ENCODE assay signal across 1 cellular context in the genomic region with DNA sequence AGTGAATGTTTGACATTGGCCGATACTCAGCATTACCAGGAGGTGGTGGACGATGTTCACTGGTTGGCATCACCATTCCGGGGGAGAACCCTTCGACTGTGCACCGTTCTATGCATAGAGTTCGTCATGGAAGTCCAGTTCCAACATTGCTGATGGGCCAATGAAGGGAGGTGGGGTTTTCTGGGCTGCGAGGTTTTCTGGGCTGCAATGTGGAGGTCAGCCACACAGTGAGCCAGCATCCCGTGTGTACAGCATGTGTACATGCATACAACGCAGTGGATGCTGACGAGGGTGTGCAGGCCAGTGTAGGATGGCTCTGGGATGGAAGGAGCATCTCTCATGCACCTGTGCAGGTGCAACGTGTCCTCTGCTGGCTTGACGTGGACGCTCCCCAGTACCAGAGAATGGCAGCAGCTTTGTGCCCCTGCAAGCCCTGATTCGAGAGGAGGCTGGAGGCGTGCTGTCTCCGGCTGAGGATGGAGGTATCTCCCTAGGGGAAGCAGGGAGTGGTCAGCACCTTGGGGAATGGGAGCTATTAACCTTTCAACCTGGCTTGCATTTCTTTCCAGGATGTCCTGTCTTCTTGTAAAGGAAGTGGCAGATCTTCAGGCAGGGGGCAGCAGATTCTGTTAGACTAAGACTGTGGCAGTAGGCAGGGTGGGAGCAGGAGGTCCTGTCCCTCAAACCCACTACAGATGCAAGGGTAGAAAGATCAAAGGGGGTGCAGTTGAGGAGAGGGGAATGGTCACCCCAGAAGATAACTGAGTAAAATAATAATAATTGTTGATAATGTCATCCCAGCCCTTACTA.
TF ChIP-seq lines count a peak whose summit lies in the region.

No MANE protein-coding gene starts in this region.

TF ChIP-seq in K562, 482 proteins besides CTCF, POLR2A, EP300 and RAD21 (continued from another document):
- TF ChIP-seq, protein P1, sequence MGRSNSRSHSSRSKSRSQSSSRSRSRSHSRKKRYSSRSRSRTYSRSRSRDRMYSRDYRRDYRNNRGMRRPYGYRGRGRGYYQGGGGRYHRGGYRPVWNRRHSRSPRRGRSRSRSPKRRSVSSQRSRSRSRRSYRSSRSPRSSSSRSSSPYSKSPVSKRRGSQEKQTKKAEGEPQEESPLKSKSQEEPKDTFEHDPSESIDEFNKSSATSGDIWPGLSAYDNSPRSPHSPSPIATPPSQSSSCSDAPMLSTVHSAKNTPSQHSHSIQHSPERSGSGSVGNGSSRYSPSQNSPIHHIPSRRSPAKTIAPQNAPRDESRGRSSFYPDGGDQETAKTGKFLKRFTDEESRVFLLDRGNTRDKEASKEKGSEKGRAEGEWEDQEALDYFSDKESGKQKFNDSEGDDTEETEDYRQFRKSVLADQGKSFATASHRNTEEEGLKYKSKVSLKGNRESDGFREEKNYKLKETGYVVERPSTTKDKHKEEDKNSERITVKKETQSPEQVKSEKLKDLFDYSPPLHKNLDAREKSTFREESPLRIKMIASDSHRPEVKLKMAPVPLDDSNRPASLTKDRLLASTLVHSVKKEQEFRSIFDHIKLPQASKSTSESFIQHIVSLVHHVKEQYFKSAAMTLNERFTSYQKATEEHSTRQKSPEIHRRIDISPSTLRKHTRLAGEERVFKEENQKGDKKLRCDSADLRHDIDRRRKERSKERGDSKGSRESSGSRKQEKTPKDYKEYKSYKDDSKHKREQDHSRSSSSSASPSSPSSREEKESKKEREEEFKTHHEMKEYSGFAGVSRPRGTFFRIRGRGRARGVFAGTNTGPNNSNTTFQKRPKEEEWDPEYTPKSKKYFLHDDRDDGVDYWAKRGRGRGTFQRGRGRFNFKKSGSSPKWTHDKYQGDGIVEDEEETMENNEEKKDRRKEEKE (IDR thresholded peaks at IDR 0.05; ENCODE audit: borderline replicate concordance in 1 of 2, control insufficient read depth in 1 of 2, low read depth in 2 of 2, low read length in 1 of 2), result no peak
- TF ChIP-seq L3MBTL2 (IDR thresholded peaks at IDR 0.05), result no peak
- TF ChIP-seq, protein P2, sequence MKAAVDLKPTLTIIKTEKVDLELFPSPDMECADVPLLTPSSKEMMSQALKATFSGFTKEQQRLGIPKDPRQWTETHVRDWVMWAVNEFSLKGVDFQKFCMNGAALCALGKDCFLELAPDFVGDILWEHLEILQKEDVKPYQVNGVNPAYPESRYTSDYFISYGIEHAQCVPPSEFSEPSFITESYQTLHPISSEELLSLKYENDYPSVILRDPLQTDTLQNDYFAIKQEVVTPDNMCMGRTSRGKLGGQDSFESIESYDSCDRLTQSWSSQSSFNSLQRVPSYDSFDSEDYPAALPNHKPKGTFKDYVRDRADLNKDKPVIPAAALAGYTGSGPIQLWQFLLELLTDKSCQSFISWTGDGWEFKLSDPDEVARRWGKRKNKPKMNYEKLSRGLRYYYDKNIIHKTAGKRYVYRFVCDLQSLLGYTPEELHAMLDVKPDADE (conservative IDR thresholded peaks at IDR 0.05; ENCODE audit: control insufficient read depth, low read depth, low read length), result no peak
- TF ChIP-seq MIER1 (IDR thresholded peaks at IDR 0.05; ENCODE audit: low read depth), result no peak
- TF ChIP-seq ZNF224 (CRISPR knock-in tag; IDR thresholded peaks at IDR 0.05), result no peak
- TF ChIP-seq, protein P3, sequence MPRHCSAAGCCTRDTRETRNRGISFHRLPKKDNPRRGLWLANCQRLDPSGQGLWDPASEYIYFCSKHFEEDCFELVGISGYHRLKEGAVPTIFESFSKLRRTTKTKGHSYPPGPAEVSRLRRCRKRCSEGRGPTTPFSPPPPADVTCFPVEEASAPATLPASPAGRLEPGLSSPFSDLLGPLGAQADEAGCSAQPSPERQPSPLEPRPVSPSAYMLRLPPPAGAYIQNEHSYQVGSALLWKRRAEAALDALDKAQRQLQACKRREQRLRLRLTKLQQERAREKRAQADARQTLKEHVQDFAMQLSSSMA (CRISPR knock-in tag; IDR thresholded peaks at IDR 0.05), result no peak
- TF ChIP-seq, protein P4, sequence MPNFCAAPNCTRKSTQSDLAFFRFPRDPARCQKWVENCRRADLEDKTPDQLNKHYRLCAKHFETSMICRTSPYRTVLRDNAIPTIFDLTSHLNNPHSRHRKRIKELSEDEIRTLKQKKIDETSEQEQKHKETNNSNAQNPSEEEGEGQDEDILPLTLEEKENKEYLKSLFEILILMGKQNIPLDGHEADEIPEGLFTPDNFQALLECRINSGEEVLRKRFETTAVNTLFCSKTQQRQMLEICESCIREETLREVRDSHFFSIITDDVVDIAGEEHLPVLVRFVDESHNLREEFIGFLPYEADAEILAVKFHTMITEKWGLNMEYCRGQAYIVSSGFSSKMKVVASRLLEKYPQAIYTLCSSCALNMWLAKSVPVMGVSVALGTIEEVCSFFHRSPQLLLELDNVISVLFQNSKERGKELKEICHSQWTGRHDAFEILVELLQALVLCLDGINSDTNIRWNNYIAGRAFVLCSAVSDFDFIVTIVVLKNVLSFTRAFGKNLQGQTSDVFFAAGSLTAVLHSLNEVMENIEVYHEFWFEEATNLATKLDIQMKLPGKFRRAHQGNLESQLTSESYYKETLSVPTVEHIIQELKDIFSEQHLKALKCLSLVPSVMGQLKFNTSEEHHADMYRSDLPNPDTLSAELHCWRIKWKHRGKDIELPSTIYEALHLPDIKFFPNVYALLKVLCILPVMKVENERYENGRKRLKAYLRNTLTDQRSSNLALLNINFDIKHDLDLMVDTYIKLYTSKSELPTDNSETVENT (CRISPR knock-in tag; IDR thresholded peaks at IDR 0.05), result no peak
- TF ChIP-seq ZSCAN32 (CRISPR knock-in tag; IDR thresholded peaks at IDR 0.05), result no peak
- no peak for TF ChIP-seq EP400 (IDR thresholded peaks at IDR 0.05)
